Comparison of ENCODE assay signal across 1 cellular context in the genomic region with DNA sequence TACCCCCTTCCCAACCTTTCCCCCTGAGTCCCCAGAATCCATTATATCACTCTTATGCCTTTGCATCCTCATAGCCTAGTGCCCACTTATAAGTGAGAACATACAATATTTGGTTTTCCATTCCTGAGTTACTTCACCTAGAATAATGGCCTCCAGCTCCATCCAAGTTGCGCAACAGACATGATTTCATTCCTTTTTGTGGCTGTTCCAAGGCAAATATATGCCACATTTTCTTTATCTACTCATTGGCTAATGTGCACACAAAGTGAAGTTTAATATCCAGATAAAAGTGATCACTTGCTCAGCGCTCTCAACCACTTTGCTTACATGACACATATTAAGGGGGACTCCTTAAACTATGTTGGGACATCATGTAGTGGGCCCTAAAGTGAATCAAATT.
TF ChIP-seq lines count a peak whose summit lies in the region.

No MANE protein-coding gene starts in this region.

TF ChIP-seq in K562, 482 proteins besides CTCF, POLR2A, EP300 and RAD21:
- TF ChIP-seq CEBPG (CRISPR knock-in tag; IDR thresholded peaks at IDR 0.05) (no peak), CEBPG (tag; conservative IDR thresholded peaks at IDR 0.05 in 1 of 2, IDR thresholded peaks at IDR 0.05 in 1 of 2) (peak in 1 of 2 experiments; percentile 62; a peak in 3 of 4 replicates), CEBPB (tag; IDR thresholded peaks at IDR 0.05) (peak; percentile 65), SMARCA5 (IDR thresholded peaks at IDR 0.05) (no peak), HSF4 (CRISPR knock-in tag; IDR thresholded peaks at IDR 0.05; ENCODE audit: borderline replicate concordance) (no peak), RFX1 (IDR thresholded peaks at IDR 0.05) (no peak), ZNF561 (CRISPR knock-in tag; conservative IDR thresholded peaks at IDR 0.05) (no peak)
- TF ChIP-seq, protein P1, sequence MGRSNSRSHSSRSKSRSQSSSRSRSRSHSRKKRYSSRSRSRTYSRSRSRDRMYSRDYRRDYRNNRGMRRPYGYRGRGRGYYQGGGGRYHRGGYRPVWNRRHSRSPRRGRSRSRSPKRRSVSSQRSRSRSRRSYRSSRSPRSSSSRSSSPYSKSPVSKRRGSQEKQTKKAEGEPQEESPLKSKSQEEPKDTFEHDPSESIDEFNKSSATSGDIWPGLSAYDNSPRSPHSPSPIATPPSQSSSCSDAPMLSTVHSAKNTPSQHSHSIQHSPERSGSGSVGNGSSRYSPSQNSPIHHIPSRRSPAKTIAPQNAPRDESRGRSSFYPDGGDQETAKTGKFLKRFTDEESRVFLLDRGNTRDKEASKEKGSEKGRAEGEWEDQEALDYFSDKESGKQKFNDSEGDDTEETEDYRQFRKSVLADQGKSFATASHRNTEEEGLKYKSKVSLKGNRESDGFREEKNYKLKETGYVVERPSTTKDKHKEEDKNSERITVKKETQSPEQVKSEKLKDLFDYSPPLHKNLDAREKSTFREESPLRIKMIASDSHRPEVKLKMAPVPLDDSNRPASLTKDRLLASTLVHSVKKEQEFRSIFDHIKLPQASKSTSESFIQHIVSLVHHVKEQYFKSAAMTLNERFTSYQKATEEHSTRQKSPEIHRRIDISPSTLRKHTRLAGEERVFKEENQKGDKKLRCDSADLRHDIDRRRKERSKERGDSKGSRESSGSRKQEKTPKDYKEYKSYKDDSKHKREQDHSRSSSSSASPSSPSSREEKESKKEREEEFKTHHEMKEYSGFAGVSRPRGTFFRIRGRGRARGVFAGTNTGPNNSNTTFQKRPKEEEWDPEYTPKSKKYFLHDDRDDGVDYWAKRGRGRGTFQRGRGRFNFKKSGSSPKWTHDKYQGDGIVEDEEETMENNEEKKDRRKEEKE (IDR thresholded peaks at IDR 0.05; ENCODE audit: borderline replicate concordance in 1 of 2, control insufficient read depth in 1 of 2, low read depth in 2 of 2, low read length in 1 of 2), result no peak
